Comparison of ENCODE assay signal across 31 cellular contexts in genomic region chr17:41141361-41141760, GRCh38. TPM values are rescaled to one million over a fixed set of nuclear protein-coding genes. Genes with fewer than 3 reads are reported as not detected.
"Had no signal": no experiment of that assay in that cellular context is flagged by ENCODE, and none has a peak within 500 bp of the region (broad histone marks: within the 10 kb centered on the region; RNA-seq: fewer than 3 reads in every experiment).

No MANE protein-coding gene starts in this region.

- H3K36me3 ChIP-seq: esophagus squamous epithelium, gastroesophageal sphincter, right atrium auricular region, spleen, transverse colon had no signal

- H3K4me3 Mint-ChIP-seq: activated CD4-positive, alpha-beta T cell treated with anti-CD3 and anti-CD28 coated beads for 36 hours; activated naive CD8-positive, alpha-beta T cell; brain; endodermal cell; mesothelial cell of epicardium; naive thymus-derived CD8-positive, alpha-beta T cell; neural crest cell had no signal

- ATAC-seq: activated CD4-positive, alpha-beta T cell treated with anti-CD3 and anti-CD28 coated beads for 36 hours; gastroesophageal sphincter; left cardiac atrium; left ventricle myocardium superior; naive thymus-derived CD8-positive, alpha-beta T cell had no signal

- H3K4me1 ChIP-seq: esophagus squamous epithelium, gastroesophageal sphincter, right atrium auricular region, spleen, testis, transverse colon had no signal

- H3K4me1 Mint-ChIP-seq: activated CD4-positive, alpha-beta T cell treated with anti-CD3 and anti-CD28 coated beads for 36 hours; brain; endodermal cell; neural crest cell had no signal

- H2AFZ ChIP-seq: hepatocyte had no signal

- H3K27ac ChIP-seq: esophagus squamous epithelium, gastroesophageal sphincter, hepatocyte, right atrium auricular region, spleen, testis, transverse colon had no signal

- H3K4me3 ChIP-seq: esophagus squamous epithelium, gastroesophageal sphincter, hepatocyte, right atrium auricular region, spleen, testis, transverse colon had no signal

- H3K79me2 ChIP-seq: hepatocyte had no signal

- DNase-seq: activated CD4-positive, alpha-beta T cell treated with anti-CD3 and anti-CD28 coated beads for 36 hours; activated CD4-positive, CD25-positive, alpha-beta regulatory T cell; activated effector memory CD4-positive, alpha-beta T cell treated with Interleukin-2 at 50 U/mL for 16 hours; activated naive CD4-positive, alpha-beta T cell treated with Interleukin-2 at 50 U/mL for 16 hours; aorta; caudate nucleus; endodermal cell; esophagus squamous epithelium; islet precursor cell; left cardiac atrium; left ventricle myocardium superior; naive thymus-derived CD8-positive, alpha-beta T cell; occipital lobe; spleen; stimulated activated CD4-positive, alpha-beta T cell treated with anti-CD3 and anti-CD28 coated beads, Interleukin-2, amount 100 ng/mL, for 48 hours; stimulated activated naive CD4-positive, alpha-beta T cell treated with Interleukin-2 at 50 U/mL for 16 hours; testis; transverse colon had no signal

- H3K27me3 ChIP-seq: hepatocyte, right atrium auricular region, testis had no signal

- H3K27me3 Mint-ChIP-seq: activated naive CD8-positive, alpha-beta T cell had no signal

- H3K36me3 Mint-ChIP-seq: brain had no signal

- H3K27ac Mint-ChIP-seq: activated CD4-positive, alpha-beta T cell treated with anti-CD3 and anti-CD28 coated beads for 36 hours; activated naive CD8-positive, alpha-beta T cell; brain; endodermal cell; mesothelial cell of epicardium; naive thymus-derived CD8-positive, alpha-beta T cell had no signal

RNA-seq across cellular contexts. Expression of gene KRTAP4-6, which starts 1.0 kb away (rescaled TPM):
- total RNA-seq: activated CD4-positive, alpha-beta T cell treated with anti-CD3 and anti-CD28 coated beads for 36 hours; aorta; chondrocyte; endodermal cell; esophagus squamous epithelium; gastroesophageal sphincter; hepatocyte; left cardiac atrium; left ventricle myocardium superior; lung microvascular endothelial cell; mesothelial cell of epicardium; naive thymus-derived CD8-positive, alpha-beta T cell; neural crest cell; occipital lobe; pulmonary artery endothelial cell; right atrium auricular region; spleen; T-helper 2 cell treated with Interferon-gamma antibody and Interleukin-4, amounts not matched to agents 100 ng/mL and 5 ng/mL, for 36 hours; testis; transverse colon; urinary bladder had no signal
- polyA plus RNA-seq: adipose tissue; aorta; hepatocyte; naive thymus-derived CD8-positive, alpha-beta T cell; spleen; urinary bladder had no signal

RNA-seq across cellular contexts. Expression of gene KRTAP4-5, which starts 8.3 kb away (rescaled TPM):
- total RNA-seq: activated CD4-positive, alpha-beta T cell treated with anti-CD3 and anti-CD28 coated beads for 36 hours; aorta; chondrocyte; endodermal cell; esophagus squamous epithelium; gastroesophageal sphincter; hepatocyte; left cardiac atrium; left ventricle myocardium superior; lung microvascular endothelial cell; mesothelial cell of epicardium; naive thymus-derived CD8-positive, alpha-beta T cell; neural crest cell; occipital lobe; pulmonary artery endothelial cell; right atrium auricular region; spleen; T-helper 2 cell treated with Interferon-gamma antibody and Interleukin-4, amounts not matched to agents 100 ng/mL and 5 ng/mL, for 36 hours; testis; transverse colon; urinary bladder had no signal
- polyA plus RNA-seq: adipose tissue; aorta; hepatocyte; naive thymus-derived CD8-positive, alpha-beta T cell; spleen; urinary bladder had no signal

RNA-seq across cellular contexts. Expression of gene KRTAP4-12, which starts 17.4 kb away (rescaled TPM):
- total RNA-seq: activated CD4-positive, alpha-beta T cell treated with anti-CD3 and anti-CD28 coated beads for 36 hours; aorta; chondrocyte; endodermal cell; esophagus squamous epithelium; gastroesophageal sphincter; hepatocyte; left cardiac atrium; left ventricle myocardium superior; lung microvascular endothelial cell; mesothelial cell of epicardium; naive thymus-derived CD8-positive, alpha-beta T cell; neural crest cell; occipital lobe; pulmonary artery endothelial cell; right atrium auricular region; spleen; T-helper 2 cell treated with Interferon-gamma antibody and Interleukin-4, amounts not matched to agents 100 ng/mL and 5 ng/mL, for 36 hours; testis; transverse colon; urinary bladder had no signal
- polyA plus RNA-seq: adipose tissue, aorta, hepatocyte, spleen, urinary bladder had no signal

RNA-seq across cellular contexts. Expression of gene KRTAP4-4, which starts 19.2 kb away (rescaled TPM):
- total RNA-seq: activated CD4-positive, alpha-beta T cell treated with anti-CD3 and anti-CD28 coated beads for 36 hours; aorta; chondrocyte; endodermal cell; esophagus squamous epithelium; gastroesophageal sphincter; hepatocyte; left cardiac atrium; left ventricle myocardium superior; lung microvascular endothelial cell; mesothelial cell of epicardium; naive thymus-derived CD8-positive, alpha-beta T cell; neural crest cell; occipital lobe; pulmonary artery endothelial cell; right atrium auricular region; spleen; T-helper 2 cell treated with Interferon-gamma antibody and Interleukin-4, amounts not matched to agents 100 ng/mL and 5 ng/mL, for 36 hours; testis; transverse colon; urinary bladder had no signal
- polyA plus RNA-seq: adipose tissue; aorta; hepatocyte; naive thymus-derived CD8-positive, alpha-beta T cell; spleen; urinary bladder had no signal

RNA-seq across cellular contexts. Expression of gene KRTAP4-11, which starts 23.2 kb away (rescaled TPM):
- total RNA-seq: activated CD4-positive, alpha-beta T cell treated with anti-CD3 and anti-CD28 coated beads for 36 hours; aorta; chondrocyte; endodermal cell; gastroesophageal sphincter; hepatocyte; left cardiac atrium; left ventricle myocardium superior; lung microvascular endothelial cell; mesothelial cell of epicardium; naive thymus-derived CD8-positive, alpha-beta T cell; neural crest cell; occipital lobe; pulmonary artery endothelial cell; right atrium auricular region; spleen; T-helper 2 cell treated with Interferon-gamma antibody and Interleukin-4, amounts not matched to agents 100 ng/mL and 5 ng/mL, for 36 hours; testis; transverse colon; urinary bladder had no signal
- polyA plus RNA-seq: adipose tissue; aorta; hepatocyte; naive thymus-derived CD8-positive, alpha-beta T cell; spleen; urinary bladder had no signal
